In genomic region chr9:3385871-3386270, GRCh38 we compare ENCODE assay signal across 12 cellular contexts.
DNase-seq lines count a peak whose midpoint lies in the region; ATAC-seq and TF ChIP-seq lines count a peak whose summit lies in the region.
"Had no signal": no experiment of that assay in that cellular context is flagged by ENCODE, and none has a peak within 500 bp of the region (broad histone marks: within the 10 kb centered on the region; RNA-seq: fewer than 3 reads in every experiment).

No MANE protein-coding gene starts in this region.

- H3K27ac ChIP-seq in left ventricle myocardium inferior (replicated peaks): no peak overlapping the region
- H3K27ac ChIP-seq: KMS-11 had no signal

- ATAC-seq in GM18870 (IDR thresholded peaks at IDR 0.05; ENCODE audit: unreplicated experiment) (peak; percentile 94), GM21825 (IDR thresholded peaks at IDR 0.05; ENCODE audit: unreplicated experiment) (peak; percentile 95), HG03571 (IDR thresholded peaks at IDR 0.05; ENCODE audit: unreplicated experiment) (peak; percentile 88)

- peak; percentile 20 to 37 (median 23) for DNase-seq in stimulated activated CD4-positive, alpha-beta T cell treated with anti-CD3 and anti-CD28 coated beads, Interleukin-12 subunit alpha, Interleukin-12 subunit beta, amount 100 ng/mL, for 48 hours (ENCODE audit: low read depth in 2 of 3, low spot score in 1 of 3)
- DNase-seq in left ventricle myocardium inferior (no peak), globus pallidus (ENCODE audit: low spot score) (no peak), NCI-H1092 (lab: John Stamatoyannopoulos, UW) (no peak), NCI-H345 (lab: John Stamatoyannopoulos, UW) (no peak)
- DNase-seq: central memory CD4-positive, alpha-beta T cell; kidney; SK-N-SH had no signal

- no peak for TF ChIP-seq CTCF in left ventricle myocardium inferior (IDR thresholded peaks at IDR 0.05; ENCODE audit: borderline replicate concordance)

- peaks cover 5% of the 10 kb centered on the region for H3K36me3 ChIP-seq in left ventricle myocardium inferior

- no peaks in the 10 kb centered on the region for H3K9me3 ChIP-seq in left ventricle myocardium inferior (replicated peaks)
- H3K9me3 ChIP-seq: SK-N-SH had no signal

- intact Hi-C loops in left ventricle myocardium inferior (cut with micrococcal nuclease): no loop called here

- H3K4me3 ChIP-seq in left ventricle myocardium inferior: no peak overlapping the region

- no peaks in the 10 kb centered on the region for H3K27me3 ChIP-seq in left ventricle myocardium inferior (ENCODE audit: low read depth)

- no peaks in the 10 kb centered on the region for H3K4me1 ChIP-seq in left ventricle myocardium inferior

Comparison
In these comparisons a context has a peak if more than half of its experiments do, and no peak if none do; other contexts are left out.
1. DNase-seq: peak in stimulated activated CD4-positive, alpha-beta T cell treated with anti-CD3 and anti-CD28 coated beads, Interleukin-12 subunit alpha, Interleukin-12 subunit beta, amount 100 ng/mL, for 48 hours (3 of 3); none in left ventricle myocardium inferior (single experiment), globus pallidus (single experiment), NCI-H1092 (single experiment) and NCI-H345 (single experiment).
2. Peak in every context shown above with its lines, with median percentiles within 50 percentile points of each other: ATAC-seq.